8 cellular contexts compared by ENCODE assay signal in genomic region chr3:197665549-197665948, GRCh38.
DNase-seq lines count a peak whose midpoint lies in the region; ATAC-seq and TF ChIP-seq lines count a peak whose summit lies in the region.
"Not testable (repeated sequence)": the region's sequence is repeated elsewhere in the genome, so short reads cannot be mapped to it uniquely, and the experiment has no call there.

No MANE protein-coding gene starts in this region.

- H3K4me3 Mint-ChIP-seq in WTC11 = not testable (repeated sequence)

- H3K4me1 ChIP-seq in mucosa of descending colon (ENCODE audit: low read depth); upper lobe of right lung: not testable (repeated sequence)

- H3K27me3 Mint-ChIP-seq in WTC11 (ENCODE audit: low read depth) = not testable (repeated sequence)

- not testable (repeated sequence) for H3K27ac ChIP-seq in upper lobe of right lung

- H3K9me3 Mint-ChIP-seq in WTC11 = not testable (repeated sequence)

- not testable (repeated sequence) for H3K36me3 Mint-ChIP-seq in WTC11

- CTCF ChIA-PET in WTC11 (lab: Charles Lee) = not testable (repeated sequence)

- ATAC-seq in GM18517 (IDR thresholded peaks at IDR 0.05; ENCODE audit: unreplicated experiment) = peak; percentile 9
- ATAC-seq in GM19467 (IDR thresholded peaks at IDR 0.05; ENCODE audit: unreplicated experiment) = peak; percentile 3
- ATAC-seq in HG02642 (IDR thresholded peaks at IDR 0.05; ENCODE audit: poor library complexity, unreplicated experiment) = peak; percentile 12
- peak; percentile 19 for ATAC-seq in HG03175 (IDR thresholded peaks at IDR 0.05; ENCODE audit: unreplicated experiment)
- ATAC-seq in WTC11 = peak; percentile 43
- ATAC-seq in esophagus mucosa = peak; percentile 19
- ATAC-seq in mucosa of descending colon = peak; percentile 4
- peak; percentile 1 for ATAC-seq in upper lobe of right lung

- TF ChIP-seq CTCF in WTC11 (IDR thresholded peaks at IDR 0.05); mucosa of descending colon (IDR thresholded peaks at IDR 0.05); upper lobe of right lung (IDR thresholded peaks at IDR 0.05): not testable (repeated sequence)

- intact Hi-C loops in mucosa of descending colon (cut with DNase I, micrococcal nuclease); upper lobe of right lung (cut with DNase I): not testable (repeated sequence)

- not testable (repeated sequence) for H3K4me3 ChIP-seq in mucosa of descending colon, upper lobe of right lung

- not testable (repeated sequence) for DNase-seq in WTC11 (ENCODE audit: low spot score); mucosa of descending colon; upper lobe of right lung

- not testable (repeated sequence) for H3K27me3 ChIP-seq in upper lobe of right lung

- H3K9me3 ChIP-seq in mucosa of descending colon, upper lobe of right lung: not testable (repeated sequence)

- H3K4me1 Mint-ChIP-seq in WTC11 = not testable (repeated sequence)

- not testable (repeated sequence) for H3K36me3 ChIP-seq in mucosa of descending colon (ENCODE audit: low read depth); upper lobe of right lung

- not testable (repeated sequence) for H3K27ac Mint-ChIP-seq in WTC11

- POLR2A ChIA-PET in WTC11 (lab: Charles Lee) = not testable (repeated sequence)
